ENCODE assay signal across 23 cellular contexts in genomic region chr6:99216959-99217358, GRCh38.
"Had no signal": no experiment of that assay in that cellular context is flagged by ENCODE, and none has a peak within 500 bp of the region (broad histone marks: within the 10 kb centered on the region; RNA-seq: fewer than 3 reads in every experiment).

No MANE protein-coding gene starts in this region.

- H3K27ac Mint-ChIP-seq: activated CD8-positive, alpha-beta T cell treated with anti-CD3 and anti-CD28 coated beads for 36 hours; activated T-helper 17 cell treated with anti-CD3 and anti-CD28 coated beads, Interleukin-2, amount 50 U/mL, for 72 hours; immature natural killer cell; T-helper 1 cell treated with Interleukin-12 subunit alpha and Interleukin-12 subunit beta and Interleukin-4 antibody, amounts not matched to agents 30 μg/mL and 1 μg/mL, for 36 hours had no signal

- H3K9me3 Mint-ChIP-seq: activated CD8-positive, alpha-beta T cell treated with anti-CD3 and anti-CD28 coated beads for 36 hours; activated T-cell treated with anti-CD3 and anti-CD28 coated beads, Interleukin-2, amount 50 U/mL, for 4 hours; activated T-helper 17 cell treated with anti-CD3 and anti-CD28 coated beads, Interleukin-2, amount 50 U/mL, for 72 hours; neural crest cell; T-helper 1 cell treated with Interleukin-12 subunit alpha and Interleukin-12 subunit beta and Interleukin-4 antibody, amounts not matched to agents 30 μg/mL and 1 μg/mL, for 36 hours had no signal

- H3K4me3 ChIP-seq: breast epithelium, esophagus squamous epithelium, transverse colon had no signal

- H3K4me3 Mint-ChIP-seq: activated CD8-positive, alpha-beta T cell treated with anti-CD3 and anti-CD28 coated beads for 36 hours; activated T-cell treated with anti-CD3 and anti-CD28 coated beads, Interleukin-2, amount 50 U/mL, for 4 hours; activated T-helper 17 cell treated with anti-CD3 and anti-CD28 coated beads, Interleukin-2, amount 50 U/mL, for 72 hours; immature natural killer cell; naive thymus-derived CD8-positive, alpha-beta T cell; neural crest cell; T-helper 1 cell treated with Interleukin-12 subunit alpha and Interleukin-12 subunit beta and Interleukin-4 antibody, amounts not matched to agents 30 μg/mL and 1 μg/mL, for 36 hours had no signal

- H3K36me3 ChIP-seq: breast epithelium, esophagus squamous epithelium, transverse colon had no signal

- H3K9me3 ChIP-seq: breast epithelium, esophagus squamous epithelium, transverse colon had no signal

- H3K27ac ChIP-seq: breast epithelium, esophagus squamous epithelium, transverse colon, VCaP had no signal

- DNase-seq: activated CD4-positive, alpha-beta T cell treated with anti-CD3 and anti-CD28 coated beads, Interleukin-2, amount 50 U/mL, for 1 hour; activated CD4-positive, CD25-positive, alpha-beta regulatory T cell treated with anti-CD3 and anti-CD28 coated beads, Interleukin-2, amount 50 U/mL, for 72 hours; activated CD8-positive, alpha-beta T cell treated with anti-CD3 and anti-CD28 coated beads for 36 hours; activated gamma-delta T cell treated with Interleukin-2 at 50 U/mL for 16 hours; activated naive CD4-positive, alpha-beta T cell treated with anti-CD3 and anti-CD28 coated beads, Interleukin-2, amount 50 U/mL, for 16 hours; activated T-cell treated with anti-CD3 and anti-CD28 coated beads, Interleukin-2, amount 50 U/mL, for 4 hours; amniotic stem cell; central memory CD4-positive, alpha-beta T cell; esophagus squamous epithelium; immature natural killer cell; kidney; left colon; naive thymus-derived CD8-positive, alpha-beta T cell; right cardiac atrium; stimulated activated naive CD4-positive, alpha-beta T cell; SW 1271; T-helper 9 cell; transverse colon had no signal

- H3K36me3 Mint-ChIP-seq: immature natural killer cell; naive thymus-derived CD8-positive, alpha-beta T cell had no signal

- H3K4me1 Mint-ChIP-seq: activated T-helper 17 cell treated with anti-CD3 and anti-CD28 coated beads, Interleukin-2, amount 50 U/mL, for 72 hours; immature natural killer cell had no signal

- H3K27me3 ChIP-seq: breast epithelium, transverse colon had no signal

- ATAC-seq: activated CD8-positive, alpha-beta T cell treated with anti-CD3 and anti-CD28 coated beads for 36 hours; activated T-cell treated with anti-CD3 and anti-CD28 coated beads, Interleukin-2, amount 50 U/mL, for 4 hours; activated T-helper 17 cell treated with anti-CD3 and anti-CD28 coated beads, Interleukin-2, amount 50 U/mL, for 72 hours; left colon; naive thymus-derived CD8-positive, alpha-beta T cell; right cardiac atrium had no signal

- H3K4me1 ChIP-seq: breast epithelium, esophagus squamous epithelium, transverse colon had no signal
